ENCODE assay signal across 1 cellular context in genomic region chr17:46193626-46194392, GRCh38.
TF ChIP-seq lines count a peak whose summit lies in the region.

No MANE protein-coding gene starts in this region.

TF ChIP-seq in K562, 482 proteins besides CTCF, POLR2A, EP300 and RAD21 (continued from another document and continues in another):
- TF ChIP-seq ARID4B (CRISPR knock-in tag; IDR thresholded peaks at IDR 0.05) (peak; percentile 91), ZNF282 (CRISPR knock-in tag; IDR thresholded peaks at IDR 0.05) (peak; percentile 83), ZNF57 (CRISPR knock-in tag; IDR thresholded peaks at IDR 0.05) (no peak), HNRNPH1 (optimal IDR thresholded peaks at IDR 0.05; ENCODE audit: low read depth, low read length) (no peak), RBFOX2 (IDR thresholded peaks at IDR 0.05; ENCODE audit: low read depth, low read length) (peak; percentile 92), MXD1 (CRISPR knock-in tag; IDR thresholded peaks at IDR 0.05; ENCODE audit: borderline replicate concordance, poor library complexity, severe bottlenecking) (no peak), RHOXF2B (CRISPR knock-in tag; conservative IDR thresholded peaks at IDR 0.05) (peak; percentile 71; the same call in 1 of the 2 replicates), RBBP5 (IDR thresholded peaks at IDR 0.05; ENCODE audit: borderline replicate concordance, insufficient read depth, low read length, poor library complexity, severe bottlenecking) (peak; percentile 95), ETS1 (conservative IDR thresholded peaks at IDR 0.05; ENCODE audit: control insufficient read depth, low read depth, low read length) (peak; percentile 98), ZBTB7A (IDR thresholded peaks at IDR 0.05; ENCODE audit: borderline replicate concordance, control insufficient read depth, low read depth, low read length) (peak; percentile 42; the same call in 1 of the 2 replicates), NR2C2 (CRISPR knock-in tag; IDR thresholded peaks at IDR 0.05) (peak; percentile 77), NR2C2 (tag; IDR thresholded peaks at IDR 0.05) (peak; percentile 90), THAP12 (CRISPR knock-in tag; IDR thresholded peaks at IDR 0.05) (peak; percentile 89; the same call in 1 of the 2 replicates), XRCC5 (IDR thresholded peaks at IDR 0.05; ENCODE audit: low read depth, low read length) (0 out of 2 replicates have a peak, but pooled peaks have one; percentile 7), MCM7 (IDR thresholded peaks at IDR 0.05) (no peak), ZFX (CRISPR knock-in tag; IDR thresholded peaks at IDR 0.05) (peak; percentile 95), ATF3 (IDR thresholded peaks at IDR 0.05) (no peak), ATF3 (CRISPR knock-in tag; conservative IDR thresholded peaks at IDR 0.05) (0 out of 2 replicates have a peak, but pooled peaks have one; percentile 21), SP1 (CRISPR knock-in tag; IDR thresholded peaks at IDR 0.05) (peak; percentile 84), ELK3 (CRISPR knock-in tag; IDR thresholded peaks at IDR 0.05) (0 out of 2 replicates have a peak, but pooled peaks have one; percentile 45), GABPB1 (CRISPR knock-in tag; IDR thresholded peaks at IDR 0.05) (peak; percentile 98), ZMIZ1 (IDR thresholded peaks at IDR 0.05; ENCODE audit: low read depth in 2 of 2, low read length in 2 of 2) (peak in 1 of 2 experiments; percentile 22; a peak in 1 of 4 replicates), HBP1 (CRISPR knock-in tag; IDR thresholded peaks at IDR 0.05) (0 out of 2 replicates have a peak, but pooled peaks have one; percentile 56), CTBP1 (IDR thresholded peaks at IDR 0.05; ENCODE audit: borderline replicate concordance) (peak; percentile 91; the same call in 1 of the 2 replicates), ZKSCAN1 (IDR thresholded peaks at IDR 0.05; ENCODE audit: low read depth, low read length) (peak; percentile 86), USF1 (CRISPR knock-in tag; IDR thresholded peaks at IDR 0.05) (peak; percentile 50), MAX (CRISPR knock-in tag; IDR thresholded peaks at IDR 0.05) (peak; percentile 74), PRMT5 (CRISPR knock-in tag; IDR thresholded peaks at IDR 0.05) (0 out of 2 replicates have a peak, but pooled peaks have one; percentile 40), ZNF280A (IDR thresholded peaks at IDR 0.05; ENCODE audit: low read depth, partially characterized antibody) (no peak), HDGF (IDR thresholded peaks at IDR 0.05) (0 out of 2 replicates have a peak, but pooled peaks have one; percentile 25), ZBTB11 (CRISPR knock-in tag; IDR thresholded peaks at IDR 0.05) (peak in 1 of 3 experiments; percentile 76; a peak in 2 of 6 replicates)
